In genomic region chr3:194686816-194687637, GRCh38 we compare ENCODE assay signal across 8 cellular contexts. TPM values are rescaled to one million over a fixed set of nuclear protein-coding genes. Genes with fewer than 3 reads are reported as not detected.
A peak's percentile ranks its signal among the peaks of the same experiment; 100 is the strongest.
DNase-seq lines count a peak whose midpoint lies in the region; ATAC-seq and TF ChIP-seq lines count a peak whose summit lies in the region.

No MANE protein-coding gene starts in this region.

- H3K4me1 Mint-ChIP-seq in Calu3 (ENCODE audit: low read depth, unreplicated experiment), result peaks cover 27% of the 10 kb centered on the region
- peaks cover 57% of the 10 kb centered on the region for H3K4me1 Mint-ChIP-seq in activated CD8-positive, alpha-beta T cell treated with anti-CD3 and anti-CD28 coated beads, Interleukin-2, amount 10 ng/mL, durations not matched to agents 7 days and 5 days (ENCODE audit: low read depth)

- no peak for TF ChIP-seq EP300 in esophagus muscularis mucosa (IDR thresholded peaks at IDR 0.05)

- intact Hi-C loops in Calu3 (cut with micrococcal nuclease; ENCODE audit: unreplicated experiment) (loop anchor here (10.0 kb wide), 3 partner anchors 78 to 828 kb away; no protein-coding TSS in a partner anchor), esophagus muscularis mucosa (cut with DNase I) (loop anchor here (5.0 to 10.0 kb wide), 3 partner anchors 85 to 838 kb away; no protein-coding TSS in a partner anchor)

- H3K4me1 ChIP-seq in esophagus muscularis mucosa (peaks cover 37 to 76% (median 62%) of the 10 kb centered on the region in 4 donors), muscle layer of duodenum (ENCODE audit: control insufficient read depth in 1 of 2, insufficient read depth in 2 of 2, low read length in 2 of 2) (peaks cover 8 to 28% of the 10 kb centered on the region in 2 donors)

- H3K27me3 ChIP-seq in esophagus muscularis mucosa (no peaks in the 10 kb centered on the region), muscle layer of duodenum (ENCODE audit: low read depth, low read length) (no peaks in the 10 kb centered on the region)

- CTCF ChIA-PET in Calu3 (lab: Charles Lee), result interaction anchor here (0.5 to 3.2 kb wide), 10 partner anchors 15 to 432 kb away, joined by 3 to 27 read pairs (median 3); partner anchors contain the start of gene LSG1
- CTCF ChIA-PET in activated CD8-positive, alpha-beta T cell treated with anti-CD3 and anti-CD28 coated beads, Interleukin-2, amount 10 ng/mL, durations not matched to agents 7 days and 5 days (lab: Charles Lee), result interaction anchor here (0.7 to 11.8 kb wide), 22 partner anchors 10 to 754 kb away, joined by 3 to 226 read pairs (median 4); partner anchors contain the start of genes LSG1 and XXYLT1

- no peak overlapping the region for H3K27ac Mint-ChIP-seq in Calu3 (ENCODE audit: unreplicated experiment)
- H3K27ac Mint-ChIP-seq in activated CD8-positive, alpha-beta T cell treated with anti-CD3 and anti-CD28 coated beads, Interleukin-2, amount 10 ng/mL, durations not matched to agents 7 days and 5 days, result peak overlapping the region; percentile 61

- TF ChIP-seq CTCF in Calu3 (IDR thresholded peaks at IDR 0.05; ENCODE audit: unreplicated experiment) (no peak), esophagus muscularis mucosa (IDR thresholded peaks at IDR 0.05) (no peak)

- H3K36me3 ChIP-seq in esophagus muscularis mucosa (no peaks in the 10 kb centered on the region), muscle layer of duodenum (ENCODE audit: control insufficient read depth in 1 of 2, insufficient read depth in 2 of 2, low read length in 2 of 2) (no peaks in the 10 kb centered on the region)

- ATAC-seq in HG03039 (IDR thresholded peaks at IDR 0.05; ENCODE audit: unreplicated experiment), result peak; percentile 3
- ATAC-seq in activated CD8-positive, alpha-beta T cell treated with anti-CD3 and anti-CD28 coated beads, Interleukin-2, amount 10 ng/mL, durations not matched to agents 7 days and 5 days, result no peak

- 2% methylated on average over 13 of the region's 86 CpGs for WGBS in esophagus muscularis mucosa

- peaks cover 45% of the 10 kb centered on the region for H3K27me3 Mint-ChIP-seq in Calu3 (ENCODE audit: unreplicated experiment)
- H3K27me3 Mint-ChIP-seq in activated CD8-positive, alpha-beta T cell treated with anti-CD3 and anti-CD28 coated beads, Interleukin-2, amount 10 ng/mL, durations not matched to agents 7 days and 5 days (ENCODE audit: low read depth), result peaks cover 34% of the 10 kb centered on the region

- no peaks in the 10 kb centered on the region for H3K9me3 ChIP-seq in esophagus muscularis mucosa
- no peaks in the 10 kb centered on the region for H3K9me3 ChIP-seq in muscle layer of duodenum (ENCODE audit: control insufficient read depth in 1 of 2, low read length in 2 of 2)

- no peak for TF ChIP-seq POLR2A in esophagus muscularis mucosa (IDR thresholded peaks at IDR 0.05; ENCODE audit: low read depth)

- H3K4me3 ChIP-seq in esophagus muscularis mucosa (peak overlapping the region; percentile 73 to 82 (median 82)), muscle layer of duodenum (ENCODE audit: low read depth in 1 of 2, low read length in 2 of 2) (peak overlapping the region; percentile 79 to 88)

- peak overlapping the region; percentile 90 for H3K4me3 Mint-ChIP-seq in Calu3 (ENCODE audit: low read depth, unreplicated experiment)
- H3K4me3 Mint-ChIP-seq in activated CD8-positive, alpha-beta T cell treated with anti-CD3 and anti-CD28 coated beads, Interleukin-2, amount 10 ng/mL, durations not matched to agents 7 days and 5 days, result peak overlapping the region; percentile 80

- DNase-seq in Calu3 (peak; percentile 19), esophagus muscularis mucosa (ENCODE audit: extremely low spot score) (no peak), ureter (ENCODE audit: low spot score) (peak; percentile 59), SKM-1 treated with dmso at 0.1 percent for 144 hours (lab: John Stamatoyannopoulos, UW; ENCODE audit: unreplicated experiment) (no peak), NCI-H2029 treated with DMSO at 0.1 percent for 48 hours (lab: John Stamatoyannopoulos, UW) (no peak)
- no peak for DNase-seq in activated CD8-positive, alpha-beta T cell treated with anti-CD3 and anti-CD28 coated beads, Interleukin-2, amount 10 ng/mL, durations not matched to agents 7 days and 5 days

- peak overlapping the region; percentile 83 to 88 (median 84) for H3K27ac ChIP-seq in esophagus muscularis mucosa (replicated peaks in 1 of 4)
- no peak overlapping the region for H3K27ac ChIP-seq in muscle layer of duodenum (ENCODE audit: low read length)

- H3K9me3 Mint-ChIP-seq in Calu3 (ENCODE audit: low read depth, unreplicated experiment), result no peaks in the 10 kb centered on the region
- H3K9me3 Mint-ChIP-seq in activated CD8-positive, alpha-beta T cell treated with anti-CD3 and anti-CD28 coated beads, Interleukin-2, amount 10 ng/mL, durations not matched to agents 7 days and 5 days (ENCODE audit: insufficient read depth), result no peaks in the 10 kb centered on the region

- H3K36me3 Mint-ChIP-seq in Calu3 (ENCODE audit: insufficient read depth, unreplicated experiment), result peaks cover 31% of the 10 kb centered on the region
- H3K36me3 Mint-ChIP-seq in activated CD8-positive, alpha-beta T cell treated with anti-CD3 and anti-CD28 coated beads, Interleukin-2, amount 10 ng/mL, durations not matched to agents 7 days and 5 days (ENCODE audit: low read depth), result no peaks in the 10 kb centered on the region

- TSS peak; percentile 69 for BruUV-seq in Calu3 (replicated peaks; lab: Mats Ljungman, UMichigan)

- POLR2A ChIA-PET in activated CD8-positive, alpha-beta T cell treated with anti-CD3 and anti-CD28 coated beads, Interleukin-2, amount 10 ng/mL, durations not matched to agents 7 days and 5 days (lab: Charles Lee), result interaction anchor here (0.6 to 3.7 kb wide), 9 partner anchors 9 to 574 kb away, joined by 3 to 25 read pairs (median 4); partner anchors contain the start of gene LSG1

RNA-seq across cellular contexts. Expression of gene FAM43A, which starts 1.3 kb away (rescaled TPM):
- total RNA-seq in Calu3 (2022) (1.8 and 2.9 TPM in 2 replicates), esophagus muscularis mucosa (10 to 100 TPM; 24.5 to 42.8 (median 32.5) TPM), ureter (5.2 TPM)
- total RNA-seq in activated CD8-positive, alpha-beta T cell treated with anti-CD3 and anti-CD28 coated beads, Interleukin-2, amount 10 ng/mL, durations not matched to agents 7 days and 5 days, result 1 to 10 TPM; 1.1 to 1.2 TPM

RNA-seq across cellular contexts. Expression of gene LSG1, which starts 15.0 kb away (rescaled TPM):
- total RNA-seq in Calu3 (2022) (86.3 and 90.8 TPM in 2 replicates), esophagus muscularis mucosa (10 to 100 TPM; 19.9 to 35.0 (median 32.6) TPM), ureter (64.5 TPM)
- 10 to 100 TPM; 46.9 to 48.0 TPM for total RNA-seq in activated CD8-positive, alpha-beta T cell treated with anti-CD3 and anti-CD28 coated beads, Interleukin-2, amount 10 ng/mL, durations not matched to agents 7 days and 5 days

RNA-seq across cellular contexts. Expression of gene TMEM44, which starts 53.8 kb away (rescaled TPM):
- 44.0 and 52.6 TPM in 2 replicates for total RNA-seq in Calu3 (2022)
- total RNA-seq in activated CD8-positive, alpha-beta T cell treated with anti-CD3 and anti-CD28 coated beads, Interleukin-2, amount 10 ng/mL, durations not matched to agents 7 days and 5 days, result 1 to 10 TPM; 9.1 to 9.9 TPM
- total RNA-seq in esophagus muscularis mucosa, result 10 to 100 TPM in 1 of 4 donors, 1 to 10 TPM in 3; 3.3 to 10.8 (median 9.3) TPM
- total RNA-seq in ureter, result 19.9 TPM

Comparison
In these comparisons a context has a peak if more than half of its experiments do, and no peak if none do; other contexts are left out.
1. DNase-seq: peak in Calu3 (single experiment) and ureter (single experiment); none in activated CD8-positive, alpha-beta T cell treated with anti-CD3 and anti-CD28 coated beads, Interleukin-2, amount 10 ng/mL, durations not matched to agents 7 days and 5 days (single experiment), esophagus muscularis mucosa (single experiment), SKM-1 treated with dmso at 0.1 percent for 144 hours (single experiment) and NCI-H2029 treated with DMSO at 0.1 percent for 48 hours (single experiment).